11 cellular contexts compared by ENCODE assay signal in the genomic region with DNA sequence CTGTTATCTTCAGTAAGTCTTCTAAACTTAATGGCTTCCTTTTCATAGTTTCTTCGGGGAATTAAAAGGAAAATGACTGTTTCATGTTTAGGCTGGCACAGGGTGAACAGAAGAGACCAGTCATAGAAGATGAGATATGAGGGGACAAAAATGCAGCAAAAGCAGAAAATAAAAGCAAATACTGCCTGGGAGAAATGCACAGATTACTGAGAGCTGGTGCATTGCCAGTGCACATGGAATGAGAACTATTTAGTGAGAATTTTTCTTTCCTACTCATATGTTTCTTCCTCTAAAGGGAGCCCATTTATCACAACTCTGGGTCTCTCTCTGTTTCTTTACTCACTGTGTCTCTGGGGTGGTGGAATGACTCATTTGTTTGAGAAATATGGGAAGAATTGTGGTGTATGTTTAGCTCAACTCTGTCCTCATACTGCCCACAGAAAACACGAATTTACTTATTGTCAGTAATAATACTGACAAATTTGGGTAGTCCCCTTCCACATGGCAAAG. TPM values are rescaled to one million over a fixed set of nuclear protein-coding genes. Genes with fewer than 3 reads are reported as not detected.
DNase-seq lines count a peak whose midpoint lies in the region; ATAC-seq and TF ChIP-seq lines count a peak whose summit lies in the region.
"Had no signal": no experiment of that assay in that cellular context is flagged by ENCODE, and none has a peak within 500 bp of the region (broad histone marks: within the 10 kb centered on the region; RNA-seq: fewer than 3 reads in every experiment).

No MANE protein-coding gene starts in this region.

- H3K4me3 ChIP-seq in GM12865 (ENCODE audit: low read depth, low read length) (no peak overlapping the region), mammary epithelial cell (replicated peaks in 1 of 3; ENCODE audit: insufficient read depth in 1 of 3, low read depth in 2 of 3, low read length in 3 of 3) (no peak overlapping the region), osteoblast (ENCODE audit: insufficient read depth, low read length) (no peak overlapping the region), MM.1S (ENCODE audit: low read length) (no peak overlapping the region)

- H3K4me1 ChIP-seq in mammary epithelial cell (ENCODE audit: insufficient read depth, low read length), result peaks cover 6% of the 10 kb centered on the region
- peaks cover 8% of the 10 kb centered on the region for H3K4me1 ChIP-seq in osteoblast (ENCODE audit: insufficient read depth, low read length)
- H3K4me1 ChIP-seq in MM.1S (ENCODE audit: low read length), result no peaks in the 10 kb centered on the region

- H4K20me1 ChIP-seq in mammary epithelial cell (ENCODE audit: insufficient read depth, low read length) (no peaks in the 10 kb centered on the region), osteoblast (ENCODE audit: insufficient read depth, low read length) (no peaks in the 10 kb centered on the region), MM.1S (ENCODE audit: insufficient read depth, low read length) (no peaks in the 10 kb centered on the region)

- no TSS peak for BruUV-seq in mammary epithelial cell (replicated peaks; lab: Mats Ljungman, UMichigan)

- H3K79me2 ChIP-seq in mammary epithelial cell (ENCODE audit: insufficient read depth, low read length), result no peaks in the 10 kb centered on the region
- no peaks in the 10 kb centered on the region for H3K79me2 ChIP-seq in osteoblast (ENCODE audit: insufficient read depth, low read length)
- H3K79me2 ChIP-seq in MM.1S (ENCODE audit: low read length), result no peaks in the 10 kb centered on the region

- H3K9me3 ChIP-seq in mammary epithelial cell (replicated peaks; ENCODE audit: insufficient read depth, low read length), result no peaks in the 10 kb centered on the region
- no peaks in the 10 kb centered on the region for H3K9me3 ChIP-seq in osteoblast (ENCODE audit: low read depth, low read length)
- H3K9me3 ChIP-seq in MM.1S (replicated peaks; ENCODE audit: insufficient read depth, low read length), result no peaks in the 10 kb centered on the region

- ATAC-seq in HG02885 (IDR thresholded peaks at IDR 0.05; ENCODE audit: poor library complexity, unreplicated experiment) (peak; percentile 46), HG02678 (IDR thresholded peaks at IDR 0.05; ENCODE audit: unreplicated experiment) (no peak)

- 3% methylated on average over 2 of the region's 2 CpGs for WGBS in mammary epithelial cell (ENCODE audit: low coverage, missing lambda C conversion rate)

- CTCF ChIA-PET in mammary epithelial cell (lab: Charles Lee; ENCODE audit: low non-redundant PET), result interaction anchor here (0.6 kb wide), 1 partner anchor 1477 kb away, joined by 3 read pairs; no protein-coding TSS in a partner anchor

- H2AFZ ChIP-seq in mammary epithelial cell (ENCODE audit: low read depth, low read length) (no peak overlapping the region), osteoblast (ENCODE audit: low read length) (peak overlapping the region; percentile 64), MM.1S (ENCODE audit: low read length) (no peak overlapping the region)

- dilution Hi-C loops in mammary epithelial cell (cut with HindIII; ENCODE audit: low sequenced_read_pairs), result no loop called here

- H3K36me3 ChIP-seq in mammary epithelial cell (ENCODE audit: insufficient read depth, low read length) (no peaks in the 10 kb centered on the region), osteoblast (ENCODE audit: insufficient read depth, low read length) (no peaks in the 10 kb centered on the region), MM.1S (replicated peaks; ENCODE audit: insufficient read depth, low read length) (no peaks in the 10 kb centered on the region)

- H3K9ac ChIP-seq in mammary epithelial cell (ENCODE audit: insufficient read depth, low read length) (no peak overlapping the region), MM.1S (ENCODE audit: low read length) (no peak overlapping the region)

- intact Hi-C loops in mammary epithelial cell (cut with micrococcal nuclease), result no loop called here

- H3F3A ChIP-seq in MM.1S (ENCODE audit: insufficient read depth, low read length), result no peaks in the 10 kb centered on the region

- in situ Hi-C loops in mammary epithelial cell (cut with MboI; ENCODE audit: low sequenced_read_pairs in 2 of 2), result loop anchor here (25.0 kb wide), 2 partner anchors 878 to 1003 kb away; no protein-coding TSS in a partner anchor

- TF ChIP-seq CTCF in GM12865 (IDR thresholded peaks at IDR 0.05; ENCODE audit: insufficient read depth, low read depth, low read length, missing control alignments) (no peak), mammary epithelial cell (conservative IDR thresholded peaks at IDR 0.05 in 1 of 2, IDR thresholded peaks at IDR 0.05 in 1 of 2; ENCODE audit: extremely low read depth in 1 of 2, insufficient read depth in 1 of 2, low read depth in 1 of 2, low read length in 2 of 2) (no peak), osteoblast (IDR thresholded peaks at IDR 0.05; ENCODE audit: extremely low read depth, low read depth, low read length) (no peak), MM.1S (IDR thresholded peaks at IDR 0.05; ENCODE audit: low read length) (no peak)

- H3K27me3 ChIP-seq in mammary epithelial cell (ENCODE audit: insufficient read depth, low read length), result peaks cover 3% of the 10 kb centered on the region
- no peaks in the 10 kb centered on the region for H3K27me3 ChIP-seq in osteoblast (ENCODE audit: insufficient read depth, low read length)
- no peaks in the 10 kb centered on the region for H3K27me3 ChIP-seq in MM.1S (replicated peaks; ENCODE audit: insufficient read depth, low read length)

- DNase-seq in GM12865 (ENCODE audit: low read depth), result peak; percentile 53
- peak; percentile 91 for DNase-seq in mammary epithelial cell
- DNase-seq in osteoblast (ENCODE audit: insufficient read length, low spot score, missing footprints), result peak; percentile 94
- no peak for DNase-seq in MM.1S
- no peak for DNase-seq in UCSD-AML1 (lab: John Stamatoyannopoulos, UW; ENCODE audit: unreplicated experiment)
- no peak for DNase-seq in activated CD4-positive, alpha-beta T cell treated with anti-CD3 and anti-CD28 coated beads for 48 hours
- DNase-seq: activated CD4-positive, alpha-beta T cell treated with anti-CD3 and anti-CD28 coated beads for 1 hour; NCI-H2081; small intestine had no signal

- H3K27ac ChIP-seq in mammary epithelial cell (ENCODE audit: insufficient read depth, low read depth, low read length) (no peak overlapping the region), osteoblast (ENCODE audit: low read depth, low read length) (peak overlapping the region; percentile 76), MM.1S (ENCODE audit: low read length) (no peak overlapping the region)

- H3K4me2 ChIP-seq in mammary epithelial cell (ENCODE audit: insufficient read depth, low read depth, low read length) (peak overlapping the region; percentile 48), osteoblast (ENCODE audit: insufficient read depth, low read length) (peak overlapping the region; percentile 49), MM.1S (ENCODE audit: low read depth, low read length) (no peak overlapping the region)

- no peaks in the 10 kb centered on the region for H3K9me2 ChIP-seq in MM.1S (replicated peaks; ENCODE audit: insufficient read depth, low read length)

RNA-seq across cellular contexts. Expression of a gene that starts 25.9 kb away (rescaled TPM):
- total RNA-seq in mammary epithelial cell (not detected), osteoblast (not detected in 2 replicates)
- polyA plus RNA-seq in mammary epithelial cell, result not detected
- polyA minus RNA-seq in mammary epithelial cell, result not detected

Comparison
In these comparisons a context has a peak if more than half of its experiments do, and no peak if none do; other contexts are left out.
1. DNase-seq: peak in GM12865 (single experiment), mammary epithelial cell (single experiment) and osteoblast (single experiment); none in MM.1S (single experiment), UCSD-AML1 (single experiment) and activated CD4-positive, alpha-beta T cell treated with anti-CD3 and anti-CD28 coated beads for 48 hours (single experiment).